In genomic region chr19:29606420-29606747, GRCh38 we compare ENCODE assay signal across 8 cellular contexts. TPM values are rescaled to one million over a fixed set of nuclear protein-coding genes. Genes with fewer than 3 reads are reported as not detected.
DNase-seq lines count a peak whose midpoint lies in the region; ATAC-seq and TF ChIP-seq lines count a peak whose summit lies in the region.

No MANE protein-coding gene starts in this region.

- CTCF ChIA-PET in HEK293 (lab: Yijun Ruan, JAX) (interaction anchor here (0.7 to 8.4 kb wide), 17 partner anchors 11 to 251 kb away, joined by 3 to 299 read pairs (median 4); partner anchors contain the start of genes C19orf12 and PLEKHF1), activated B cell treated with CpG ODN at 0.5 μM for 24 hours (lab: Charles Lee) (interaction anchor here (1.5 to 3.3 kb wide), 6 partner anchors 58 to 110 kb away, joined by 5 to 45 read pairs (median 8); partner anchors contain the start of genes C19orf12 and PLEKHF1)

- H3K9me3 Mint-ChIP-seq in activated B cell treated with CpG ODN at 0.5 μM for 24 hours = no peaks in the 10 kb centered on the region

- WGBS in smooth muscle cell (ENCODE audit: low lambda C conversion rate) = 7% methylated on average over 12 of the region's 12 CpGs

- DNase-seq in BE2C (no peak), activated B cell treated with CpG ODN at 0.5 μM for 24 hours (no peak), left ventricle myocardium superior (peak; percentile 38), smooth muscle cell (lab: John Stamatoyannopoulos, UW; ENCODE audit: unreplicated experiment) (no peak), NCI-H2029 treated with DMSO at 0.1 percent for 48 hours (lab: John Stamatoyannopoulos, UW) (no peak)

- H3K4me1 Mint-ChIP-seq in activated B cell treated with CpG ODN at 0.5 μM for 24 hours = peaks cover 25% of the 10 kb centered on the region

- no peaks in the 10 kb centered on the region for H3K27me3 Mint-ChIP-seq in activated B cell treated with CpG ODN at 0.5 μM for 24 hours

- TF ChIP-seq CTCF in BE2C (IDR thresholded peaks at IDR 0.05; ENCODE audit: low read depth, low read length) (no peak), HEK293 (tag by site-specific recombination; IDR thresholded peaks at IDR 0.05) (no peak; the same call in 1 of the 2 replicates), activated B cell treated with CpG ODN at 0.5 μM for 24 hours (IDR thresholded peaks at IDR 0.05) (no peak), smooth muscle cell (IDR thresholded peaks at IDR 0.05; ENCODE audit: borderline replicate concordance, insufficient read depth, poor library complexity, severe bottlenecking) (no peak)

- H3K9ac ChIP-seq in smooth muscle cell (ENCODE audit: low read depth) = peak overlapping the region; percentile 93

- H3K4me3 Mint-ChIP-seq in activated B cell treated with CpG ODN at 0.5 μM for 24 hours = peak overlapping the region; percentile 100

- intact Hi-C loops in activated B cell treated with CpG ODN at 0.5 μM for 24 hours (cut with micrococcal nuclease) (loop anchor here (1.0 to 5.0 kb wide), 5 partner anchors 59 to 1814 kb away; partner anchors contain the start of genes PLEKHF1 and URI1), left ventricle myocardium superior (cut with micrococcal nuclease) (no loop called here)

- no peaks in the 10 kb centered on the region for H3F3A ChIP-seq in smooth muscle cell (ENCODE audit: low read depth)

- peaks cover 6% of the 10 kb centered on the region for H3K79me2 ChIP-seq in smooth muscle cell (ENCODE audit: low read depth)

- peak; percentile 10 for ATAC-seq in activated B cell treated with CpG ODN at 0.5 μM for 24 hours (ENCODE audit: low read depth)
- peak; percentile 44 for ATAC-seq in left ventricle myocardium superior
- no peak for ATAC-seq in GM18861 (IDR thresholded peaks at IDR 0.05; ENCODE audit: unreplicated experiment)
- no peak for ATAC-seq in HG03159 (IDR thresholded peaks at IDR 0.05; ENCODE audit: unreplicated experiment)

- H3K27ac Mint-ChIP-seq in activated B cell treated with CpG ODN at 0.5 μM for 24 hours = peak overlapping the region; percentile 100

- peak overlapping the region; percentile 92 for H3K4me2 ChIP-seq in smooth muscle cell

- peaks cover 7% of the 10 kb centered on the region for H3K36me3 ChIP-seq in BE2C
- H3K36me3 ChIP-seq in HEK293 (ENCODE audit: control insufficient read depth in 2 of 2, insufficient read depth in 1 of 2, low read length in 2 of 2) = peaks cover 24 to 28% of the 10 kb centered on the region in 2 experiments
- H3K36me3 ChIP-seq in smooth muscle cell (ENCODE audit: low read depth) = no peaks in the 10 kb centered on the region

- POLR2A ChIA-PET in HEK293 (lab: Yijun Ruan, JAX) = interaction anchor here (0.6 to 2.9 kb wide), 53 partner anchors 10 to 661 kb away, joined by 3 to 39 read pairs (median 6); partner anchors contain the start of genes C19orf12 and PLEKHF1
- POLR2A ChIA-PET in activated B cell treated with CpG ODN at 0.5 μM for 24 hours (lab: Charles Lee) = interaction anchor here (0.5 to 4.2 kb wide), 31 partner anchors 9 to 1813 kb away, joined by 3 to 101 read pairs (median 5); partner anchors contain the start of genes C19orf12, PLEKHF1 and URI1

- peaks cover 38% of the 10 kb centered on the region for H3K36me3 Mint-ChIP-seq in activated B cell treated with CpG ODN at 0.5 μM for 24 hours (ENCODE audit: low read depth)

- H3K4me1 ChIP-seq in BE2C = no peaks in the 10 kb centered on the region; the same call in 1 of the 2 replicates
- H3K4me1 ChIP-seq in HEK293 (ENCODE audit: control insufficient read depth, insufficient read depth, low read length) = peaks cover 18% of the 10 kb centered on the region
- H3K4me1 ChIP-seq in smooth muscle cell (ENCODE audit: low read depth) = peaks cover 4% of the 10 kb centered on the region

- H4K20me1 ChIP-seq in smooth muscle cell (ENCODE audit: low read depth) = no peaks in the 10 kb centered on the region

- peak overlapping the region; percentile 57 for H2AFZ ChIP-seq in smooth muscle cell (ENCODE audit: low read depth)

- H3K27ac ChIP-seq in HEK293 (ENCODE audit: extremely low read depth, low read depth, low read length) (peak overlapping the region; percentile 91; the same call in 1 of the 2 replicates), smooth muscle cell (ENCODE audit: low read depth) (peak overlapping the region; percentile 76)

- H3K4me3 ChIP-seq in BE2C (ENCODE audit: low read depth, low read length) (peak overlapping the region; percentile 92), HEK293 (ENCODE audit: low read depth, low read length) (peak overlapping the region; percentile 78), smooth muscle cell (peak overlapping the region; percentile 76)

- H3K9me3 ChIP-seq in BE2C (no peaks in the 10 kb centered on the region), HEK293 (ENCODE audit: control insufficient read depth, insufficient read depth, low read depth, low read length) (no peaks in the 10 kb centered on the region), smooth muscle cell (replicated peaks; ENCODE audit: low read depth) (no peaks in the 10 kb centered on the region)

- H3K27me3 ChIP-seq in BE2C (no peaks in the 10 kb centered on the region), smooth muscle cell (ENCODE audit: low read depth) (no peaks in the 10 kb centered on the region)

TF ChIP-seq in HEK293, 187 proteins besides CTCF, POLR2A, EP300 and RAD21 (continues in another document):
- TF ChIP-seq ZNF518A (tag by site-specific recombination; conservative IDR thresholded peaks at IDR 0.05; ENCODE audit: low read depth) (no peak), ZNF280D (tag by site-specific recombination; IDR thresholded peaks at IDR 0.05) (no peak)

RNA-seq across cellular contexts. Expression of gene POP4, which starts 0.3 kb away (rescaled TPM):
- 83.4 TPM for polyA plus RNA-seq in BE2C (2012; ENCODE audit: insufficient read depth, insufficient read length, low read depth)
- total RNA-seq in activated B cell treated with CpG ODN at 0.5 μM for 24 hours = 71.7 and 74.5 TPM in 2 replicates
- 46.9 TPM for total RNA-seq in left ventricle myocardium superior
- 54.4 and 68.8 TPM in 2 replicates for total RNA-seq in smooth muscle cell
- 90.6 and 94.9 TPM in 2 replicates for polyA plus RNA-seq in smooth muscle cell

RNA-seq across cellular contexts. Expression of gene PLEKHF1, which starts 58.9 kb away (rescaled TPM):
- polyA plus RNA-seq in BE2C (2012; ENCODE audit: insufficient read depth, insufficient read length, low read depth) = 0.79 TPM
- total RNA-seq in activated B cell treated with CpG ODN at 0.5 μM for 24 hours (5.5 and 5.8 TPM in 2 replicates), left ventricle myocardium superior (44.7 TPM), smooth muscle cell (2.2 and 2.3 TPM in 2 replicates)
- polyA plus RNA-seq in smooth muscle cell = 4.0 and 6.9 TPM in 2 replicates

Comparison
In these comparisons a context has a peak if more than half of its experiments do, and no peak if none do; other contexts are left out.
1. ATAC-seq: peak in activated B cell treated with CpG ODN at 0.5 μM for 24 hours (single experiment) and left ventricle myocardium superior (single experiment); none in GM18861 (single experiment) and HG03159 (single experiment).
2. Peak in every context shown above with its lines, with median percentiles within 50 percentile points of each other: H3K4me3 ChIP-seq.